In genomic region chr1:231147896-231148295, GRCh38 we compare ENCODE assay signal across 30 cellular contexts. TPM values are rescaled to one million over a fixed set of nuclear protein-coding genes. Genes with fewer than 3 reads are reported as not detected.
"Had no signal": no experiment of that assay in that cellular context is flagged by ENCODE, and none has a peak within 500 bp of the region (broad histone marks: within the 10 kb centered on the region; RNA-seq: fewer than 3 reads in every experiment).

No MANE protein-coding gene starts in this region.

- H3K9me3 ChIP-seq: colonic mucosa, suprapubic skin had no signal

- H2AFZ ChIP-seq: neural progenitor cell had no signal

- H3K27ac ChIP-seq: colonic mucosa, epithelial cell of prostate, gastrocnemius medialis, lower lobe of right lung, neural progenitor cell, psoas muscle, sigmoid colon, skin epidermis, spleen, suprapubic skin, transverse colon, upper lobe of right lung, uterus had no signal

- DNase-seq: colonic mucosa; effector CD8-positive, alpha-beta T cell; endodermal cell; foreskin fibroblast; gastrocnemius medialis; head of caudate nucleus; left ventricle myocardium superior; lower lobe of right lung; mucosa of descending colon; naive thymus-derived CD4-positive, alpha-beta T cell; posterior cingulate gyrus; psoas muscle; right cardiac atrium; sigmoid colon; spleen; stimulated activated CD4-positive, alpha-beta T cell treated with anti-CD3 and anti-CD28 coated beads, Interleukin-4, amount 100 ng/mL, for 4 hours; stimulated activated naive CD4-positive, alpha-beta T cell; stimulated activated naive CD8-positive, alpha-beta T cell treated with anti-CD3 and anti-CD28 coated beads, Interleukin-15, amount 100 ng/mL, for 72 hours; transverse colon; upper lobe of right lung; uterus had no signal

- H3K9ac ChIP-seq: neural progenitor cell had no signal

- H3K36me3 ChIP-seq: colonic mucosa, gastrocnemius medialis, lower lobe of right lung, neural progenitor cell, sigmoid colon, spleen, suprapubic skin, transverse colon, upper lobe of right lung, uterus had no signal

- H3K4me1 ChIP-seq: colonic mucosa, gastrocnemius medialis, lower lobe of right lung, neural progenitor cell, psoas muscle, sigmoid colon, spleen, suprapubic skin, transverse colon, upper lobe of right lung, uterus had no signal

- H3K4me2 ChIP-seq: neural progenitor cell had no signal

- H3K27ac Mint-ChIP-seq: dendritic cell treated with granulocyte-macrophage colony-stimulating factor and Interleukin-4, amounts not matched to agents 40 ng/mL and 50 ng/mL, for 4 days; endodermal cell; mesothelial cell of epicardium; naive thymus-derived CD4-positive, alpha-beta T cell; nephron; neural progenitor cell; stimulated activated naive CD8-positive, alpha-beta T cell treated with anti-CD3 and anti-CD28 coated beads, Interleukin-15, amount 100 ng/mL, for 72 hours had no signal

- H3K4me1 Mint-ChIP-seq: endodermal cell; mesothelial cell of epicardium; naive thymus-derived CD4-positive, alpha-beta T cell; nephron; neural progenitor cell; stimulated activated naive CD8-positive, alpha-beta T cell treated with anti-CD3 and anti-CD28 coated beads, Interleukin-15, amount 100 ng/mL, for 72 hours had no signal

- H3K4me3 ChIP-seq: colonic mucosa, gastrocnemius medialis, lower lobe of right lung, mucosa of descending colon, neural progenitor cell, psoas muscle, sigmoid colon, skin epidermis, spleen, suprapubic skin, transverse colon, upper lobe of right lung, uterus had no signal

- ATAC-seq: esophagus mucosa; gastrocnemius medialis; left ventricle myocardium superior; lower lobe of right lung; mucosa of descending colon; naive thymus-derived CD4-positive, alpha-beta T cell; psoas muscle; right cardiac atrium; stimulated activated naive CD8-positive, alpha-beta T cell treated with anti-CD3 and anti-CD28 coated beads, Interleukin-15, amount 100 ng/mL, for 72 hours; upper lobe of right lung had no signal

- H3K27me3 ChIP-seq: colonic mucosa, gastrocnemius medialis, sigmoid colon, upper lobe of right lung, uterus had no signal

- H3K36me3 Mint-ChIP-seq: mesothelial cell of epicardium, neural progenitor cell had no signal

- FAIRE-seq: keratinocyte had no signal

- H3K4me3 Mint-ChIP-seq: dendritic cell treated with granulocyte-macrophage colony-stimulating factor and Interleukin-4, amounts not matched to agents 40 ng/mL and 50 ng/mL, for 4 days; endodermal cell; mesothelial cell of epicardium; naive thymus-derived CD4-positive, alpha-beta T cell; nephron; neural progenitor cell; stimulated activated naive CD8-positive, alpha-beta T cell treated with anti-CD3 and anti-CD28 coated beads, Interleukin-15, amount 100 ng/mL, for 72 hours had no signal

RNA-seq across cellular contexts. Expression of gene TRIM67, which starts 14.0 kb away (rescaled TPM):
- total RNA-seq: esophagus mucosa, gastrocnemius medialis, left ventricle myocardium superior, lower lobe of right lung, upper lobe of right lung had no signal
- polyA plus RNA-seq: keratinocyte; naive thymus-derived CD4-positive, alpha-beta T cell; psoas muscle had no signal
